ENCODE assay signal across 23 cellular contexts in the genomic region with DNA sequence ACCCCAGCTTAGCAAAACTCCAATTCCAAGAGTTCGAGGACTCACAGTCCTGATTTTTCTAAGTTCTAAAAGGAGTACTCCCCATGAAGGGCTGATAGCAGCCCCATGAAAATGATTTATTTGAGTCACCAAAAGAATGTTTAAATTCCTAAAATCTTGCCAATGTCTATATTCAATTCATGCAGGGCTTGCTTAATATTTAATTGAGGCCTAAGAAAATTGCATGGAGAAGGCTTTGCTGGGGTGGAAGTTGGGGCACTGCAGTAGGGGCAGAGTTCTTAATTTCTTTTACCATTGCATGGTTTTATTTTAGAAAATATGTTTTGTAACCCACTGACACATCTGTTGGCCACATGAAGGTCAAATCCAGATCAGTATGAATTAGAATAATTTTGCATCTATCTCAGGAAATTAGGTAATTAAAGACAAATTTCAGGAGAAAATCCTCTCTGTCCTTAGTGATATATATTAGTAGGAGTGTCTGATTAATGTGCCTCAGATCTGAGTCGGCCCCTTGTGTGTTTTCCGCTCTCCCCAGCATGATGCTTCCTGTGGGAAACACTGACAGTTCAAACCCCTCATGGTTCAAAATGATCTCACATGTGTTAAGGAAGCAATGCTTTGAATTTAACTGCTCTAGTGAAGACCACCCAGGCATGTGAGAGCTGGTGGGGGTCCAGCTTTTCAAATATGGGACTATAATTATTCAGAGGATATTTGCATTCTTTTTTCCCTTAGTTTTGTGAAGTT.
"Had no signal": no experiment of that assay in that cellular context is flagged by ENCODE, and none has a peak within 500 bp of the region (broad histone marks: within the 10 kb centered on the region; RNA-seq: fewer than 3 reads in every experiment).

No MANE protein-coding gene starts in this region.

- H3K4me3 ChIP-seq: heart left ventricle, ovary, right lobe of liver, tibial nerve had no signal

- DNase-seq: activated CD4-positive, alpha-beta memory T cell treated with anti-CD3 and anti-CD28 coated beads for 36 hours; activated CD4-positive, alpha-beta T cell treated with anti-CD3 and anti-CD28 coated beads, Interleukin-2, amount 10 ng/mL, durations not matched to agents 24 days and 14 days; activated CD4-positive, CD25-positive, alpha-beta regulatory T cell treated with anti-CD3 and anti-CD28 coated beads, Interleukin-2, amount 50 U/mL, for 72 hours; activated CD8-positive, alpha-beta memory T cell treated with anti-CD3 and anti-CD28 coated beads, Interleukin-2, amount 50 U/mL, for 48 hours; activated gamma-delta T cell; activated naive CD4-positive, alpha-beta T cell treated with anti-CD3 and anti-CD28 coated beads, Interleukin-2, amount 10 ng/mL, durations not matched to agents 7 days and 5 days; activated naive CD8-positive, alpha-beta T cell treated with anti-CD3 and anti-CD28 coated beads, Interleukin-2, amount 10 ng/mL, durations not matched to agents 7 days and 5 days; activated T-cell treated with anti-CD3 and anti-CD28 coated beads, Interleukin-2, amount 50 U/mL, for 24 hours; amniotic stem cell; central memory CD4-positive, alpha-beta T cell; endodermal cell; foreskin keratinocyte; heart left ventricle; hypothalamus; immature natural killer cell; kidney; left colon; naive B cell; ovary; right lobe of liver; stimulated activated CD4-positive, alpha-beta T cell treated with anti-CD3 and anti-CD28 coated beads, Interleukin-2, amount 100 ng/mL, for 48 hours; stimulated activated naive CD4-positive, alpha-beta T cell treated with Interleukin-2 at 50 U/mL for 16 hours had no signal
